Comparison of ENCODE assay signal across 1 cellular context in the genomic region with DNA sequence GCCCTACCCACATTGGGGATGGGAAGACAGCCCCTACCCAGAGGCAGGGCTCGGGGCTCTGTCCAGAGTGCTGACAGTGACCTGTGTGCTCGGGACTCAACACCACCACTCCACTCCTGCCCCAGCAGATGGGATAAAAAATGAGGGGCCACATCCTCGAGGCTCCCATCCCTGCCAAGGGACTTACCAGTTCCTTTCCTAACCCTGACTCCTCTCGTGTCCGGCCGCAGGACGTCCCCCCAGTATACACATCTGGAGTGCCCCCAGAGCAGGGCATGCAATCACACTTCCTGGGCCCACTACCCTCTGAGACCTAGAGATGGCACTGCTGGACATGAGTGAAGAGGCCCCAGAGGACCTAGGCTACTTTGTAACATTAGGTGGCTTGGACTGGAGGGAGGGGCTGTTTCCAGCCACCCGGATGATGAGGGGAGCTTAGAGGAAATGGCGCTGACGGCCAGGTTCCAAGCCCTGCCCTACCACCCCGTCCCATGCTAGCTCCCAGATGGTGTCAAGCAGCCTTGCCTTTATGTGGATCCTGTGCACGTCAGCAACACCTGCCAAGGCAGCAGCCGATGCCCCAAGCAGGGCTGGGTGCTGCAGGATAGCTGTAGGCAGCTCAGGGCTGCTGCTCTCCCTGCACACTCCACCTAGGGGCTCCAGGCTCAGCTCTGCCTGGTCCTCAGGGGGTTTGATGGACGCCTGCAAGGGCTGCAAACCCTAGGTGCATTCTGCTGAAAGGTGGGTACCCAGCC.
TF ChIP-seq lines count a peak whose summit lies in the region.

No MANE protein-coding gene starts in this region.

TF ChIP-seq in K562, 482 proteins besides CTCF, POLR2A, EP300 and RAD21 (continued from another document):
- TF ChIP-seq, protein P1, sequence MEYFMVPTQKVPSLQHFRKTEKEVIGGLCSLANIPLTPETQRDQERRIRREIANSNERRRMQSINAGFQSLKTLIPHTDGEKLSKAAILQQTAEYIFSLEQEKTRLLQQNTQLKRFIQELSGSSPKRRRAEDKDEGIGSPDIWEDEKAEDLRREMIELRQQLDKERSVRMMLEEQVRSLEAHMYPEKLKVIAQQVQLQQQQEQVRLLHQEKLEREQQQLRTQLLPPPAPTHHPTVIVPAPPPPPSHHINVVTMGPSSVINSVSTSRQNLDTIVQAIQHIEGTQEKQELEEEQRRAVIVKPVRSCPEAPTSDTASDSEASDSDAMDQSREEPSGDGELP (CRISPR knock-in tag; IDR thresholded peaks at IDR 0.05; ENCODE audit: borderline replicate concordance), result peak; percentile 7; the same call in 1 of the 2 replicates
- TF ChIP-seq ARID1B (IDR thresholded peaks at IDR 0.05) (no peak), SMARCA4 (IDR thresholded peaks at IDR 0.05) (no peak), LARP7 (IDR thresholded peaks at IDR 0.05) (no peak), TGIF2 (CRISPR knock-in tag; IDR thresholded peaks at IDR 0.05) (no peak), SIN3A (IDR thresholded peaks at IDR 0.05; ENCODE audit: borderline replicate concordance in 2 of 2, control insufficient read depth in 1 of 2, low read depth in 2 of 2, low read length in 2 of 2) (no peak), TAF1 (IDR thresholded peaks at IDR 0.05; ENCODE audit: control insufficient read depth, extremely low read depth, insufficient read depth, low read length, severe bottlenecking) (no peak), KHSRP (IDR thresholded peaks at IDR 0.05) (no peak)
- TF ChIP-seq, protein P2, sequence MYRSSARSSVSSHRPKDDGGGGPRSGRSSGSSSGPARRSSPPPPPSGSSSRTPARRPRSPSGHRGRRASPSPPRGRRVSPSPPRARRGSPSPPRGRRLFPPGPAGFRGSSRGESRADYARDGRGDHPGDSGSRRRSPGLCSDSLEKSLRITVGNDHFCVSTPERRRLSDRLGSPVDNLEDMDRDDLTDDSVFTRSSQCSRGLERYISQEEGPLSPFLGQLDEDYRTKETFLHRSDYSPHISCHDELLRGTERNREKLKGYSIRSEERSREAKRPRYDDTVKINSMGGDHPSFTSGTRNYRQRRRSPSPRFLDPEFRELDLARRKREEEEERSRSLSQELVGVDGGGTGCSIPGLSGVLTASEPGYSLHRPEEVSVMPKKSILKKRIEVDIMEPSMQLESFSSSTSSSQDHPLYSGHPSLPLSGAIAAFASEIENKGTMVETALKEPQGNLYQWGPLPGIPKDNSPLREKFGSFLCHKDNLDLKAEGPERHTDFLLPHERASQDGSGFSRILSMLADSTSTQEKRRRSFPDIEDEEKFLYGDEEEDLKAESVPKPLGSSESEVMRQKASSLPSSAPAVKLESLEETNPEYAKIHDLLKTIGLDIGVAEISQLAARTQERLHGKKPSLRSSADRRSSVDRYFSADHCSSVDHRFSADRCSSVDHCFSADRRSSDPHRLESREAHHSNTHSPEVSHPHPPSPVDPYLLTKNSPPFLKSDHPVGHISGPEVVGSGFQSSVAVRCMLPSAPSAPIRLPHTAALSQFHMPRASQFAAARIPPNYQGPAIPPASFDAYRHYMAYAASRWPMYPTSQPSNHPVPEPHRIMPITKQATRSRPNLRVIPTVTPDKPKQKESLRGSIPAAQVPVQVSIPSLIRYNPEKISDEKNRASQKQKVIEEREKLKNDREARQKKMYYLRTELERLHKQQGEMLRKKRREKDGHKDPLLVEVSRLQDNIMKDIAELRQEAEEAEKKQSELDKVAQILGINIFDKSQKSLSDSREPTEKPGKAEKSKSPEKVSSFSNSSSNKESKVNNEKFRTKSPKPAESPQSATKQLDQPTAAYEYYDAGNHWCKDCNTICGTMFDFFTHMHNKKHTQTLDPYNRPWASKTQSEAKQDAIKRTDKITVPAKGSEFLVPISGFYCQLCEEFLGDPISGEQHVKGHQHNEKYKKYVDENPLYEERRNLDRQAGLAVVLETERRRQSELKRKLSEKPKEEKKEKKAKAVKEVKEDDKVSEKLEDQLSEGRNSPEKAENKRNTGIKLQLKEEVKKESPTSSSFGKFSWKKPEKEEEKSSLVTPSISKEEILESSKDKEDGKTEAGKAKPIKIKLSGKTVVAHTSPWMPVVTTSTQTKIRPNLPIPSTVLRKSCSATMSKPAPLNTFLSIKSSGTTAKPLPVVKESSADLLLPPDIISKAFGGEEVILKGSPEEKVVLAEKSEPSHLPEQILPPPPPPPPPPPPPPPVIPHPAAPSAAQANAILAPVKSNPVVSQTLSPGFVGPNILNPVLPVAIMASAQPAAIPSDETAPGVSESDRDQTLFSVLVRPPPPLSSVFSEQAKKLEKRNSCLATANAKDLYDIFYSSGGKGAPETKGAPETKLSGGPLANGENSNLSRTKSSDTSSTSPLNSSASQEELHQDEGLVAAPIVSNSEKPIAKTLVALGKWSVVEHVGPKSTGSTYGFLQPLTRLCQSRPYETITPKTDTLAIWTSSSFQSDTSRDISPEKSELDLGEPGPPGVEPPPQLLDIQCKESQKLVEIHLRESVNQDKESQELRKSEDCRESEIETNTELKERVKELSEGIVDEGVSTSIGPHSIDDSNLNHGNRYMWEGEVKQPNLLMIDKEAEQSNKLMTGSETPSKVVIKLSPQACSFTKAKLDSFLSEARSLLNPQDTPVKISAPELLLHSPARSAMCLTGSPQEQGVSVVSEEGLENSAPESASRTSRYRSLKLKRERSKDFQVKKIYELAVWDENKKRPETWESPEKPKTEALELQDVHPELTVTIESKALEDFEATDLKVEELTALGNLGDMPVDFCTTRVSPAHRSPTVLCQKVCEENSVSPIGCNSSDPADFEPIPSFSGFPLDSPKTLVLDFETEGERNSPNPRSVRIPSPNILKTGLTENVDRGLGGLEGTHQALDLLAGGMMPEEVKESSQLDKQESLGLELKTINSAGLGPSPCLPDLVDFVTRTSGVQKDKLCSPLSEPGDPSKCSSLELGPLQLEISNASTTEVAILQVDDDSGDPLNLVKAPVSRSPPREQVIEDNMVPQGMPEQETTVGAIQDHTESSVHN (IDR thresholded peaks at IDR 0.05; ENCODE audit: borderline replicate concordance in 1 of 2, low read depth in 1 of 2), result no peak
- TF ChIP-seq, protein P3, sequence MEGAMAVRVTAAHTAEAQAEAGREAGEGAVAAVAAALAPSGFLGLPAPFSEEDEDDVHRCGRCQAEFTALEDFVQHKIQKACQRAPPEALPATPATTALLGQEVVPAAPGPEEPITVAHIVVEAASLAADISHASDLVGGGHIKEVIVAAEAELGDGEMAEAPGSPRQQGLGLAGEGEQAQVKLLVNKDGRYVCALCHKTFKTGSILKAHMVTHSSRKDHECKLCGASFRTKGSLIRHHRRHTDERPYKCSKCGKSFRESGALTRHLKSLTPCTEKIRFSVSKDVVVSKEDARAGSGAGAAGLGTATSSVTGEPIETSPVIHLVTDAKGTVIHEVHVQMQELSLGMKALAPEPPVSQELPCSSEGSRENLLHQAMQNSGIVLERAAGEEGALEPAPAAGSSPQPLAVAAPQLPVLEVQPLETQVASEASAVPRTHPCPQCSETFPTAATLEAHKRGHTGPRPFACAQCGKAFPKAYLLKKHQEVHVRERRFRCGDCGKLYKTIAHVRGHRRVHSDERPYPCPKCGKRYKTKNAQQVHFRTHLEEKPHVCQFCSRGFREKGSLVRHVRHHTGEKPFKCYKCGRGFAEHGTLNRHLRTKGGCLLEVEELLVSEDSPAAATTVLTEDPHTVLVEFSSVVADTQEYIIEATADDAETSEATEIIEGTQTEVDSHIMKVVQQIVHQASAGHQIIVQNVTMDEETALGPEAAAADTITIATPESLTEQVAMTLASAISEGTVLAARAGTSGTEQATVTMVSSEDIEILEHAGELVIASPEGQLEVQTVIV (CRISPR knock-in tag; IDR thresholded peaks at IDR 0.05; ENCODE audit: borderline replicate concordance), result no peak
- TF ChIP-seq, protein P4, sequence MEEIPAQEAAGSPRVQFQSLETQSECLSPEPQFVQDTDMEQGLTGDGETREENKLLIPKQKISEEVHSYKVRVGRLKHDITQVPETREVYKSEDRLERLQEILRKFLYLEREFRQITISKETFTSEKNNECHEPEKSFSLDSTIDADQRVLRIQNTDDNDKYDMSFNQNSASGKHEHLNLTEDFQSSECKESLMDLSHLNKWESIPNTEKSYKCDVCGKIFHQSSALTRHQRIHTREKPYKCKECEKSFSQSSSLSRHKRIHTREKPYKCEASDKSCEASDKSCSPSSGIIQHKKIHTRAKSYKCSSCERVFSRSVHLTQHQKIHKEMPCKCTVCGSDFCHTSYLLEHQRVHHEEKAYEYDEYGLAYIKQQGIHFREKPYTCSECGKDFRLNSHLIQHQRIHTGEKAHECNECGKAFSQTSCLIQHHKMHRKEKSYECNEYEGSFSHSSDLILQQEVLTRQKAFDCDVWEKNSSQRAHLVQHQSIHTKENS (CRISPR knock-in tag; IDR thresholded peaks at IDR 0.05), result no peak
